Comparison of ENCODE assay signal across 8 cellular contexts in genomic region chr5:177071671-177072385, GRCh38. TPM values are rescaled to one million over a fixed set of nuclear protein-coding genes. Genes with fewer than 3 reads are reported as not detected.
DNase-seq lines count a peak whose midpoint lies in the region; ATAC-seq and TF ChIP-seq lines count a peak whose summit lies in the region.

No MANE protein-coding gene starts in this region.

- DNase-seq in DND-41 (peak; percentile 74), HAP-1 (ENCODE audit: low spot score in 2 of 2) (peak; percentile 66 to 92), NCI-H187 (lab: John Stamatoyannopoulos, UW) (peak; percentile 55), T-helper 17 cell (peak in 1 of 3 donors; percentile 62), ascending aorta (ENCODE audit: low spot score in 2 of 2) (peak in 1 of 2 donors; percentile 81), hippocampal formation (lab: John Stamatoyannopoulos, UW) (peak; percentile 36 to 75), HuH-7.5 (ENCODE audit: low spot score) (no peak)

- H3K4me2 ChIP-seq in DND-41 (ENCODE audit: insufficient read depth, low read length) (no peak overlapping the region), skeletal muscle satellite cell (ENCODE audit: low read length) (peak overlapping the region; percentile 56)

- no peak overlapping the region for H3K4me3 Mint-ChIP-seq in T-helper 17 cell

- intact Hi-C loops in ascending aorta (cut with DNase I) = no loop called here

- no peaks in the 10 kb centered on the region for H3K36me3 Mint-ChIP-seq in T-helper 17 cell (ENCODE audit: low read depth)

- H3K4me3 ChIP-seq in DND-41 (ENCODE audit: low read depth in 1 of 2, low read length in 2 of 2) = no peak overlapping the region
- no peak overlapping the region for H3K4me3 ChIP-seq in HAP-1
- H3K4me3 ChIP-seq in ascending aorta = no peak overlapping the region
- no peak overlapping the region for H3K4me3 ChIP-seq in skeletal muscle satellite cell (ENCODE audit: low read length)

- TF ChIP-seq CTCF in DND-41 (IDR thresholded peaks at IDR 0.05; ENCODE audit: borderline replicate concordance, extremely low read depth, low read length, poor library complexity, severe bottlenecking) = peak; percentile 95
- TF ChIP-seq CTCF in ascending aorta (IDR thresholded peaks at IDR 0.05) = peak; percentile 49 to 88 (median 81)

- H3K79me2 ChIP-seq in DND-41 (ENCODE audit: insufficient read depth, low read length) = no peaks in the 10 kb centered on the region

- H3K9ac ChIP-seq in DND-41 (ENCODE audit: low read depth, low read length) (no peak overlapping the region), skeletal muscle satellite cell (ENCODE audit: low read depth, low read length) (no peak overlapping the region)

- H3K9me3 ChIP-seq in DND-41 (ENCODE audit: insufficient read depth, low read length, severe bottlenecking) (no peaks in the 10 kb centered on the region), HAP-1 (no peaks in the 10 kb centered on the region), T-helper 17 cell (ENCODE audit: control insufficient read depth, low read length, poor library complexity, severe bottlenecking) (no peaks in the 10 kb centered on the region), ascending aorta (no peaks in the 10 kb centered on the region), skeletal muscle satellite cell (replicated peaks; ENCODE audit: low read length) (no peaks in the 10 kb centered on the region)

- peaks cover 6% of the 10 kb centered on the region for H3K4me1 Mint-ChIP-seq in T-helper 17 cell

- H3K36me3 ChIP-seq in DND-41 (ENCODE audit: insufficient read depth, low read length) (peaks cover 15% of the 10 kb centered on the region; the same call in 1 of the 2 replicates), HAP-1 (replicated peaks) (peaks cover 4% of the 10 kb centered on the region; the same call in 1 of the 2 replicates), ascending aorta (no peaks in the 10 kb centered on the region), skeletal muscle satellite cell (ENCODE audit: insufficient read depth, low read length) (no peaks in the 10 kb centered on the region)

- in situ Hi-C loops in HAP-1 (cut with MboI; ENCODE audit: low sequenced_read_pairs) = no loop called here

- peak; percentile 90 for ATAC-seq in DND-41 (ENCODE audit: insufficient read depth, low read depth)
- peak; percentile 88 for ATAC-seq in T-helper 17 cell

- no peaks in the 10 kb centered on the region for H3K27me3 Mint-ChIP-seq in T-helper 17 cell

- H3K27ac ChIP-seq in DND-41 (ENCODE audit: low read length) (no peak overlapping the region), ascending aorta (no peak overlapping the region)

- H3K4me1 ChIP-seq in DND-41 (ENCODE audit: insufficient read depth, low read length) (no peaks in the 10 kb centered on the region), HAP-1 (peaks cover 1% of the 10 kb centered on the region), ascending aorta (no peaks in the 10 kb centered on the region), skeletal muscle satellite cell (ENCODE audit: control insufficient read depth, insufficient read depth, low read length) (peaks cover 2% of the 10 kb centered on the region)

- H3K27me3 ChIP-seq in DND-41 (ENCODE audit: insufficient read depth, low read length, poor library complexity) = no peaks in the 10 kb centered on the region
- no peaks in the 10 kb centered on the region for H3K27me3 ChIP-seq in HAP-1 (ENCODE audit: low read depth)
- no peaks in the 10 kb centered on the region for H3K27me3 ChIP-seq in ascending aorta
- H3K27me3 ChIP-seq in skeletal muscle satellite cell (ENCODE audit: control insufficient read depth, insufficient read depth, low read length) = no peaks in the 10 kb centered on the region

- no peak overlapping the region for H3K27ac Mint-ChIP-seq in T-helper 17 cell

- 0 out of 2 replicates have a peak, but pooled peaks cover 4% of the 10 kb centered on the region for H4K20me1 ChIP-seq in DND-41 (ENCODE audit: insufficient read depth, low read length)

- no peak overlapping the region for H2AFZ ChIP-seq in DND-41 (ENCODE audit: low read depth, low read length)

RNA-seq across cellular contexts. Expression of gene FGFR4, which starts 14.9 kb away (rescaled TPM):
- total RNA-seq in T-helper 17 cell (1 to 10 TPM; 1.4 to 3.8 TPM), ascending aorta (0.85 TPM)
- 0.76 and 3.1 TPM in 2 replicates for total RNA-seq in skeletal muscle satellite cell (2012; rRNA removed)

RNA-seq across cellular contexts. Expression of gene ZNF346, which starts 49.3 kb away (rescaled TPM):
- total RNA-seq in T-helper 17 cell = 10 to 100 TPM; 14.9 to 18.4 TPM
- total RNA-seq in ascending aorta = 30.5 TPM
- total RNA-seq in skeletal muscle satellite cell (2012; rRNA removed) = 11.9 and 12.7 TPM in 2 replicates
